ENCODE assay signal across 8 cellular contexts in the genomic region with DNA sequence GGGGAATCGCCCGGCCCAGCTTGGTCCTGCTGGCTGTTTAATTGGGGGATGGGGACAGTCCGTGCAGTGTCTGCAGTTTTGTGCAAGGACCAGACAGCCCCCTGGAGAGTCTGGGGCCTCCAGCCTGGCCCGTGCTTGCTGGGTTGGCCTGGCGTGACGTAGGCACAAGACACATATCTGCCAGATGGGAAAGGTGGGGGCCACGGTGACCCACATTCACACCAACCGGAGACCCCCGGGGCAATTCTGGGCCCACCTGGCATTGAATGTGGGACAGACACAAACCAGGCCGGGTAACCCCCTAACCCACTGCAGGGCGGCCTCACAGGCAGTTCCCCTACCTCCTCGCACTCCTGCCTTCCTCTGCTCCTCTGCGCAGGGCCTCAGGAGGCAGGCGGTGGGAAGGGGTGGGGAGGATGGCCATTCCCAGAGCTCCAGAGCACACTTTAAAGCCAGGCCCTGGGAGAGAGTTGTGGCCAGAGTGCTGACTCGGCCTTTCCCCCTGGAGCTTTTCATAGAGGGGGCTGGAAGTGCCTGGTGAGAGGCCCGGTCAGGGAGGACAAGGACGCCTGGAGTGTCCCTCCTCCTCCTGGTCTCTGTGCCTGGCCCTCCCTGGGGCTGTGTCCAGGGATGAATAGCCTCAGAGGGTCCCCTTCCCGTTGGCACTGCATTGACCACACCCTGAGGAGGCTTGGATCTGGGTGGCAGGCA. TPM values are rescaled to one million over a fixed set of nuclear protein-coding genes. Genes with fewer than 3 reads are reported as not detected.
DNase-seq lines count a peak whose midpoint lies in the region; ATAC-seq and TF ChIP-seq lines count a peak whose summit lies in the region.

No MANE protein-coding gene starts in this region.

- peak overlapping the region; percentile 94 for H3K4me2 ChIP-seq in hepatocyte
- H3K4me2 ChIP-seq in PC-9: no peak overlapping the region

- H3K9me3 Mint-ChIP-seq in activated T-helper 17 cell treated with anti-CD3 and anti-CD28 coated beads, Interleukin-2, amount 50 U/mL, for 72 hours: no peaks in the 10 kb centered on the region
- no peaks in the 10 kb centered on the region for H3K9me3 Mint-ChIP-seq in stimulated activated memory B cell treated with anti-CD40 and anti-IgM and Interleukin-4, amounts not matched to agents 10 μg/mL and 1 μg/mL and 100 μg/mL, for 72 hours

- H3K27me3 ChIP-seq in HAP-1 (ENCODE audit: low read depth): no peaks in the 10 kb centered on the region
- H3K27me3 ChIP-seq in hepatocyte: peaks cover 29% of the 10 kb centered on the region
- peaks cover 27% of the 10 kb centered on the region for H3K27me3 ChIP-seq in PC-9 (ENCODE audit: insufficient read depth, low read depth)

- intact Hi-C loops in PC-9 (cut with micrococcal nuclease; ENCODE audit: unreplicated experiment): no loop called here

- CTCF ChIA-PET in PC-9 (lab: Charles Lee): no interaction called here

- H3K27ac ChIP-seq in hepatocyte: peak overlapping the region; percentile 96
- H3K27ac ChIP-seq in PC-9: no peak overlapping the region

- H3K27ac Mint-ChIP-seq in activated T-helper 17 cell treated with anti-CD3 and anti-CD28 coated beads, Interleukin-2, amount 50 U/mL, for 72 hours: peak overlapping the region; percentile 76
- peak overlapping the region; percentile 81 for H3K27ac Mint-ChIP-seq in stimulated activated memory B cell treated with anti-CD40 and anti-IgM and Interleukin-4, amounts not matched to agents 10 μg/mL and 1 μg/mL and 100 μg/mL, for 72 hours

- H2AFZ ChIP-seq in hepatocyte (no peak overlapping the region), PC-9 (no peak overlapping the region)

- TF ChIP-seq CTCF in hepatocyte (IDR thresholded peaks at IDR 0.05; ENCODE audit: poor library complexity) (no peak), PC-9 (conservative IDR thresholded peaks at IDR 0.05) (no peak)

- peaks cover 22% of the 10 kb centered on the region for H3K27me3 Mint-ChIP-seq in activated T-helper 17 cell treated with anti-CD3 and anti-CD28 coated beads, Interleukin-2, amount 50 U/mL, for 72 hours
- peaks cover 57% of the 10 kb centered on the region for H3K27me3 Mint-ChIP-seq in stimulated activated memory B cell treated with anti-CD40 and anti-IgM and Interleukin-4, amounts not matched to agents 10 μg/mL and 1 μg/mL and 100 μg/mL, for 72 hours

- H3K79me2 ChIP-seq in hepatocyte (peaks cover 38% of the 10 kb centered on the region), PC-9 (ENCODE audit: low read depth) (no peaks in the 10 kb centered on the region)

- H4K20me1 ChIP-seq in hepatocyte (ENCODE audit: insufficient read depth, poor library complexity, severe bottlenecking) (peaks cover 8% of the 10 kb centered on the region), PC-9 (ENCODE audit: insufficient read depth) (no peaks in the 10 kb centered on the region)

- in situ Hi-C loops in HAP-1 (cut with MboI; ENCODE audit: low sequenced_read_pairs): no loop called here

- POLR2A ChIA-PET in PC-9 (lab: Charles Lee; ENCODE audit: unreplicated experiment): no interaction called here

- peaks cover 12% of the 10 kb centered on the region for H3K36me3 Mint-ChIP-seq in activated T-helper 17 cell treated with anti-CD3 and anti-CD28 coated beads, Interleukin-2, amount 50 U/mL, for 72 hours (ENCODE audit: low read depth)
- H3K36me3 Mint-ChIP-seq in stimulated activated memory B cell treated with anti-CD40 and anti-IgM and Interleukin-4, amounts not matched to agents 10 μg/mL and 1 μg/mL and 100 μg/mL, for 72 hours: no peaks in the 10 kb centered on the region

- no TSS peak for BruUV-seq in PC-9 (replicated peaks; lab: Mats Ljungman, UMichigan)

- peaks cover 9% of the 10 kb centered on the region for H3K4me1 ChIP-seq in HAP-1
- H3K4me1 ChIP-seq in hepatocyte (ENCODE audit: insufficient read depth): peaks cover 16% of the 10 kb centered on the region
- 0 out of 2 replicates have a peak, but pooled peaks cover 4% of the 10 kb centered on the region for H3K4me1 ChIP-seq in PC-9 (replicated peaks; ENCODE audit: insufficient read depth)

- 25% methylated on average over 16 of the region's 18 CpGs for WGBS in hepatocyte (ENCODE audit: low lambda C conversion rate, missing lambda C conversion rate)

- peak overlapping the region; percentile 94 for H3K4me3 Mint-ChIP-seq in activated T-helper 17 cell treated with anti-CD3 and anti-CD28 coated beads, Interleukin-2, amount 50 U/mL, for 72 hours
- H3K4me3 Mint-ChIP-seq in stimulated activated memory B cell treated with anti-CD40 and anti-IgM and Interleukin-4, amounts not matched to agents 10 μg/mL and 1 μg/mL and 100 μg/mL, for 72 hours: peak overlapping the region; percentile 84

- H3K4me3 ChIP-seq in HAP-1 (peak overlapping the region; percentile 67), hepatocyte (peak overlapping the region; percentile 63), PC-9 (no peak overlapping the region)

- DNase-seq in HAP-1 (ENCODE audit: low spot score in 2 of 2): peak in 1 of 2 experiments; percentile 34
- DNase-seq in hepatocyte (ENCODE audit: low spot score): peak; percentile 55
- no peak for DNase-seq in NCI-H2107 (lab: John Stamatoyannopoulos, UW)
- DNase-seq in PC-9: no peak

- no peaks in the 10 kb centered on the region for H3F3A ChIP-seq in PC-9 (ENCODE audit: insufficient read depth, low read depth)

- ATAC-seq in activated T-helper 17 cell treated with anti-CD3 and anti-CD28 coated beads, Interleukin-2, amount 50 U/mL, for 72 hours (replicated peaks): no peak
- no peak for ATAC-seq in stimulated activated memory B cell treated with anti-CD40 and anti-IgM and Interleukin-4, amounts not matched to agents 10 μg/mL and 1 μg/mL and 100 μg/mL, for 72 hours
- ATAC-seq in HG02884 (IDR thresholded peaks at IDR 0.05; ENCODE audit: unreplicated experiment): no peak
- no peak for ATAC-seq in GM21786 (IDR thresholded peaks at IDR 0.05; ENCODE audit: unreplicated experiment)

- no peaks in the 10 kb centered on the region for H3K9me2 ChIP-seq in hepatocyte (replicated peaks; ENCODE audit: insufficient read depth)
- no peaks in the 10 kb centered on the region for H3K9me2 ChIP-seq in PC-9 (ENCODE audit: insufficient read depth)

- no peaks in the 10 kb centered on the region for H3K36me3 ChIP-seq in HAP-1 (replicated peaks)
- H3K36me3 ChIP-seq in hepatocyte (replicated peaks; ENCODE audit: insufficient read depth, low read depth): no peaks in the 10 kb centered on the region
- H3K36me3 ChIP-seq in PC-9 (ENCODE audit: low read depth): no peaks in the 10 kb centered on the region

- H3K4me1 Mint-ChIP-seq in activated T-helper 17 cell treated with anti-CD3 and anti-CD28 coated beads, Interleukin-2, amount 50 U/mL, for 72 hours: peaks cover 12% of the 10 kb centered on the region
- peaks cover 29% of the 10 kb centered on the region for H3K4me1 Mint-ChIP-seq in stimulated activated memory B cell treated with anti-CD40 and anti-IgM and Interleukin-4, amounts not matched to agents 10 μg/mL and 1 μg/mL and 100 μg/mL, for 72 hours

- no peaks in the 10 kb centered on the region for H3K9me3 ChIP-seq in HAP-1
- H3K9me3 ChIP-seq in hepatocyte (ENCODE audit: low read depth): no peaks in the 10 kb centered on the region
- no peaks in the 10 kb centered on the region for H3K9me3 ChIP-seq in PC-9 (ENCODE audit: insufficient read depth, low read depth)

RNA-seq across cellular contexts. Expression of a gene that starts 1.5 kb away (rescaled TPM):
- total RNA-seq in activated T-helper 17 cell treated with anti-CD3 and anti-CD28 coated beads, Interleukin-2, amount 50 U/mL, for 72 hours: 10 to 100 TPM; 21.0 to 22.2 TPM
- 58.4 and 104 TPM in 2 replicates for total RNA-seq in hepatocyte
- 121 and 123 TPM in 2 replicates for polyA plus RNA-seq in hepatocyte
- 1.0 and 2.8 TPM in 2 replicates for total RNA-seq in PC-9 (2021)
